29 cellular contexts compared by ENCODE assay signal in genomic region chr15:83833569-83833968, GRCh38.
"Had no signal": no experiment of that assay in that cellular context is flagged by ENCODE, and none has a peak within 500 bp of the region (broad histone marks: within the 10 kb centered on the region; RNA-seq: fewer than 3 reads in every experiment).

No MANE protein-coding gene starts in this region.

- ATAC-seq: left cardiac atrium; left lobe of liver; left ventricle myocardium superior; lower lobe of right lung; naive thymus-derived CD8-positive, alpha-beta T cell; pancreas; right cardiac atrium; sciatic nerve; stimulated activated memory B cell treated with anti-CD40 and anti-IgM and Interleukin-4, amounts not matched to agents 10 μg/mL and 1 μg/mL and 100 μg/mL, for 72 hours; stimulated activated naive CD8-positive, alpha-beta T cell treated with anti-CD3 and anti-CD28 coated beads, Interleukin-15, amount 100 ng/mL, for 72 hours had no signal

- H3K4me1 ChIP-seq: lower lobe of right lung, prostate gland, uterus had no signal

- H3K4me3 ChIP-seq: lower lobe of right lung, pancreas, prostate gland, tibial nerve, uterus had no signal

- FAIRE-seq: pancreas, small intestine had no signal

- H3K27ac ChIP-seq: lower lobe of right lung, pancreas, prostate gland, tibial nerve, uterus had no signal

- H3K27me3 ChIP-seq: pancreas, tibial nerve, uterus had no signal

- DNase-seq: hypothalamus; immature natural killer cell; islet precursor cell; kidney glomerular epithelial cell; left cardiac atrium; left ventricle myocardium superior; lower lobe of right lung; mammary epithelial cell; mesenchymal stem cell; naive thymus-derived CD8-positive, alpha-beta T cell; nucleus accumbens; pancreas; posterior cingulate gyrus; retina; right cardiac atrium; small intestine; stimulated activated CD4-positive, alpha-beta T cell treated with anti-CD3 and anti-CD28 coated beads, Interleukin-1b, Interleukin-23, amount 100 ng/mL, for 48 hours; stimulated activated CD4-positive, alpha-beta T cell treated with anti-CD3 and anti-CD28 coated beads, Interleukin-2, amount 100 ng/mL, for 48 hours; stimulated activated CD4-positive, alpha-beta T cell treated with anti-CD3 and anti-CD28 coated beads, Interleukin-4, amount 100 ng/mL, for 4 hours; stimulated activated CD8-positive, alpha-beta memory T cell treated with anti-CD3 and anti-CD28 coated beads, Interleukin-4, amount 100 ng/mL, for 48 hours; stimulated activated naive CD4-positive, alpha-beta T cell treated with Interleukin-2 at 50 U/mL for 16 hours; stimulated activated naive CD8-positive, alpha-beta T cell treated with anti-CD3 and anti-CD28 coated beads, Interleukin-15, amount 100 ng/mL, for 72 hours; substantia nigra; uterus had no signal

- H3K36me3 ChIP-seq: lower lobe of right lung, pancreas, prostate gland, tibial nerve, uterus had no signal

- H3K9me3 ChIP-seq: lower lobe of right lung, pancreas, prostate gland, tibial nerve, uterus had no signal
